Comparison of ENCODE assay signal across 9 cellular contexts in the genomic region with DNA sequence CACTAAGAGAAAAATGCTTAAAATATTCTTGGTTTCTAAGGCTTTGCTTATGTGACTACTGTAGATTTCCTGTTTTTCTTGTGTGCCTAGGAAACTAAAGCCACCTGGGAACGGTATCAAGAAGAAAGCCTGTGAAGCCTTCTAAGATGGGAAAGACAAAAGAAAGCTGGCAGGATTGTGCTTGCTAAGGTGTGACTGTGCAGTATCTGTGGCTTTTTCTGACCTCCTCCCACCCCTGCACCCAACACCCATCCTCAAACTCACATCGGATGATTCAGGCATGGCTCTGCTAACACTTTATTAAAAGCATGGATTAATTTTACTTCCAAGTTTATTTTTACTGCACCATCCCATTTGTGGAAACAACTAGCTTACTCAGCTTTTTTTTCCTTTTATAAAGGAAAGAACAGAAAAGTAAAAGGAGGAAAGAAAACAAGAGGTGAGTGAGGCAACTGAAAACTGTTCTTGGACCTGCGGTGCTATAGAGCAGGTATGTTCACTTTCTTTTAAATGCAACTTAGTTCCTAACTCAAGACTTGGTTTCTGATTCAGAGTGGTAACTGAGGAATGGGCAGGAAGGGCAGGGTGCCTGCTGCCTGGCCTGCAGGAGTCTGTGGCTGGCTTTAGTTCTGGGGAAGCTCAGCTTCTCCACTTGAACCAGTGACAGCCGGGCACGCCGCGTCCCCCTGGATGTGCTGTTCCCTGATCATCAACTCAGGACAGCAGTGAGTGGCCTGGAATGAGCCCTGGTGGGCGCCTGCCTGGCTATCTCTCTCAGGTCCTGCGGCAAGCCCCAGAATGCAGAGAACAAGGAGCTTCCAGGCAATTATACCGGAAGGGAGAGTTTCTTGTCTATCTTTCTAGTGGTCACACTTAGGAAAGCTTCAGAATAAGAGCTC. TPM values are rescaled to one million over a fixed set of nuclear protein-coding genes. Genes with fewer than 3 reads are reported as not detected.
A peak's percentile ranks its signal among the peaks of the same experiment; 100 is the strongest.
DNase-seq lines count a peak whose midpoint lies in the region; ATAC-seq, FAIRE-seq and TF ChIP-seq lines count a peak whose summit lies in the region.
"Had no signal": no experiment of that assay in that cellular context is flagged by ENCODE, and none has a peak within 500 bp of the region (broad histone marks: within the 10 kb centered on the region; RNA-seq: fewer than 3 reads in every experiment).

GBP6 (plus strand) TSS at position 422 of the 899 bp plus-strand sequence. CDS start 4,493 bp downstream, outside the sequence.

- no peaks in the 10 kb centered on the region for H3K9me3 Mint-ChIP-seq in WTC11

- H3K36me3 ChIP-seq in H7 (replicated peaks; ENCODE audit: control insufficient read depth, insufficient read depth, low read length) (no peaks in the 10 kb centered on the region), sigmoid colon (no peaks in the 10 kb centered on the region)

- H3K27ac ChIP-seq in sigmoid colon, result no peak within 1 kb of the TSS

- H3K4me3 ChIP-seq in H7 (ENCODE audit: insufficient read depth, low read depth, low read length), result no peak within 1 kb of the TSS
- H3K4me3 ChIP-seq in sigmoid colon, result no peak within 1 kb of the TSS

- TF ChIP-seq POLR2A in sigmoid colon (IDR thresholded peaks at IDR 0.05), result no peak

- CTCF ChIA-PET in WTC11 (lab: Charles Lee), result interaction anchor here (1.3 to 1.4 kb wide), 2 partner anchors 41 to 278 kb away, joined by 4 read pairs; no protein-coding TSS in a partner anchor

- no peak for TF ChIP-seq CTCF in WTC11 (IDR thresholded peaks at IDR 0.05)
- no peak for TF ChIP-seq CTCF in sigmoid colon (IDR thresholded peaks at IDR 0.05)

- POLR2A ChIA-PET in WTC11 (lab: Charles Lee), result interaction anchor here (0.6 kb wide), 1 partner anchor 828 kb away, joined by 3 read pairs; no protein-coding TSS in a partner anchor

- H3K4me3 Mint-ChIP-seq in WTC11, result no peak within 1 kb of the TSS

- no peak within 1 kb of the TSS for H3K27ac Mint-ChIP-seq in WTC11

- DNase-seq in GM18507 (ENCODE audit: extremely low spot score, insufficient read length, low read depth) (no peak), H7 (peak; percentile 11), WTC11 (ENCODE audit: low spot score) (peak; percentile 13), kidney tubule cell (ENCODE audit: low spot score) (peak; percentile 65), sigmoid colon (no peak), posterior vena cava (ENCODE audit: low spot score) (no peak)
- DNase-seq: central memory CD4-positive, alpha-beta T cell had no signal

- FAIRE-seq in GM18507 (lab: Jason Lieb, UNC), result peak; percentile 33

- intact Hi-C loops in sigmoid colon (cut with DNase I), result no loop called here
- intact Hi-C loops in posterior vena cava (cut with DNase I), result no loop called here

- ATAC-seq in WTC11, result peak; percentile 63
- ATAC-seq in HG02840 (IDR thresholded peaks at IDR 0.05; ENCODE audit: low FRiP score, unreplicated experiment), result no peak
- no peak for ATAC-seq in GM19328 (IDR thresholded peaks at IDR 0.05; ENCODE audit: unreplicated experiment)

- peaks cover 38% of the 10 kb centered on the region for H3K4me1 Mint-ChIP-seq in WTC11

- H3K27me3 ChIP-seq in H7 (ENCODE audit: control insufficient read depth, insufficient read depth, low read length) (no peaks in the 10 kb centered on the region), sigmoid colon (no peaks in the 10 kb centered on the region)

- TF ChIP-seq EP300 in sigmoid colon (IDR thresholded peaks at IDR 0.05), result no peak

- H3K4me1 ChIP-seq in sigmoid colon, result peaks cover 0 to 6% (median 2%) of the 10 kb centered on the region in 4 donors

- 78 to 84% methylated on average over 10 of the region's 10 CpGs for WGBS in sigmoid colon, 2 donors

- H3K36me3 Mint-ChIP-seq in WTC11, result no peaks in the 10 kb centered on the region

- H3K27me3 Mint-ChIP-seq in WTC11 (ENCODE audit: low read depth), result no peaks in the 10 kb centered on the region

- no peaks in the 10 kb centered on the region for H3K9me3 ChIP-seq in sigmoid colon

TF ChIP-seq in WTC11, 78 proteins besides CTCF, POLR2A, EP300 and RAD21:
- TF ChIP-seq NFYB (CRISPR knock-in tag; conservative IDR thresholded peaks at IDR 0.05; ENCODE audit: low read depth), result no peak
- no peak for TF ChIP-seq ZNF396 (CRISPR knock-in tag; IDR thresholded peaks at IDR 0.05; ENCODE audit: borderline replicate concordance)
- TF ChIP-seq JUN (CRISPR knock-in tag; IDR thresholded peaks at IDR 0.05), result no peak
- no peak for TF ChIP-seq ZBTB21 (CRISPR knock-in tag; IDR thresholded peaks at IDR 0.05; ENCODE audit: borderline replicate concordance)
- no peak for TF ChIP-seq MXD4 (CRISPR knock-in tag; IDR thresholded peaks at IDR 0.05; ENCODE audit: borderline replicate concordance)
- TF ChIP-seq SMAD3 (CRISPR knock-in tag; IDR thresholded peaks at IDR 0.05; ENCODE audit: borderline replicate concordance), result no peak
- TF ChIP-seq ERG (CRISPR knock-in tag; IDR thresholded peaks at IDR 0.05), result no peak
- no peak for TF ChIP-seq IRF2 (CRISPR knock-in tag; IDR thresholded peaks at IDR 0.05; ENCODE audit: borderline replicate concordance, low read depth)
- TF ChIP-seq ZMAT4 (CRISPR knock-in tag; IDR thresholded peaks at IDR 0.05), result no peak
- no peak for TF ChIP-seq ZNF121 (CRISPR knock-in tag; IDR thresholded peaks at IDR 0.05)
- no peak for TF ChIP-seq CREB1 (CRISPR knock-in tag; IDR thresholded peaks at IDR 0.05)

RNA-seq across cellular contexts. Expression of gene GBP6, which starts in this region (rescaled TPM):
- total RNA-seq in H7 (2014; rRNA removed; shearing (Covaris generic)), result not detected in 2 replicates
- not detected in 3 replicates for total RNA-seq in WTC11 (2021)
- total RNA-seq in sigmoid colon, result not detected
- polyA plus RNA-seq in sigmoid colon, result under 1 TPM in 2 of 3 donors, not detected in 1; 0.09 to 0.60 TPM
- total RNA-seq in posterior vena cava, result not detected

Comparison
In these comparisons a context has a peak if more than half of its experiments do, and no peak if none do; other contexts are left out.
1. Peak in DNase-seq in H7; RNA of the gene not detected or under 1 TPM.
2. Peak in DNase-seq and ATAC-seq in WTC11; RNA of the gene not detected or under 1 TPM.